In genomic region chrX:154396948-154397887, GRCh38 we compare ENCODE assay signal across 8 cellular contexts. TPM values are rescaled to one million over a fixed set of nuclear protein-coding genes. Genes with fewer than 3 reads are reported as not detected.
A peak's percentile ranks its signal among the peaks of the same experiment; 100 is the strongest.
DNase-seq lines count a peak whose midpoint lies in the region; ATAC-seq and TF ChIP-seq lines count a peak whose summit lies in the region.

No MANE protein-coding gene starts in this region.

- peak overlapping the region; percentile 98 for H3K4me3 Mint-ChIP-seq in activated CD4-positive, alpha-beta memory T cell treated with anti-CD3 and anti-CD28 coated beads, Interleukin-2, amount 10 ng/mL, durations not matched to agents 7 days and 5 days

- H3K9me3 ChIP-seq in muscle layer of duodenum (ENCODE audit: control insufficient read depth in 1 of 2, low read length in 2 of 2) (no peaks in the 10 kb centered on the region), stomach smooth muscle (ENCODE audit: control insufficient read depth in 2 of 2, low read length in 2 of 2) (no peaks in the 10 kb centered on the region)

- no peak for TF ChIP-seq CTCF in AG04449 (IDR thresholded peaks at IDR 0.05; ENCODE audit: insufficient read depth, low read length, missing control alignments)
- no peak for TF ChIP-seq CTCF in epithelial cell of proximal tubule (conservative IDR thresholded peaks at IDR 0.05; ENCODE audit: low read depth, low read length)

- H3K9me3 Mint-ChIP-seq in activated CD4-positive, alpha-beta memory T cell treated with anti-CD3 and anti-CD28 coated beads, Interleukin-2, amount 10 ng/mL, durations not matched to agents 7 days and 5 days = no peaks in the 10 kb centered on the region

- CTCF ChIA-PET in AG04449 (lab: Yijun Ruan, JAX) = interaction anchor here (1.6 to 2.8 kb wide), 2 partner anchors 11 to 23 kb away, joined by 4 to 12 read pairs; partner anchors contain the start of genes DNASE1L1 and FLNA
- CTCF ChIA-PET in activated CD4-positive, alpha-beta memory T cell treated with anti-CD3 and anti-CD28 coated beads, Interleukin-2, amount 10 ng/mL, durations not matched to agents 7 days and 5 days (lab: Charles Lee) = interaction anchor here (1.1 to 1.2 kb wide), 2 partner anchors 13 to 32 kb away, joined by 3 to 5 read pairs; partner anchors contain the start of gene ATP6AP1

- H3K36me3 ChIP-seq in muscle layer of duodenum (ENCODE audit: control insufficient read depth in 1 of 2, insufficient read depth in 2 of 2, low read length in 2 of 2) (peaks cover 12 to 21% of the 10 kb centered on the region in 2 donors), stomach smooth muscle (ENCODE audit: control insufficient read depth in 2 of 2, insufficient read depth in 2 of 2, low read length in 2 of 2) (peaks cover 11 to 12% of the 10 kb centered on the region in 2 donors)

- H3K36me3 Mint-ChIP-seq in activated CD4-positive, alpha-beta memory T cell treated with anti-CD3 and anti-CD28 coated beads, Interleukin-2, amount 10 ng/mL, durations not matched to agents 7 days and 5 days (ENCODE audit: low read depth) = peaks cover 37% of the 10 kb centered on the region

- H3K4me1 Mint-ChIP-seq in activated CD4-positive, alpha-beta memory T cell treated with anti-CD3 and anti-CD28 coated beads, Interleukin-2, amount 10 ng/mL, durations not matched to agents 7 days and 5 days = peaks cover 16% of the 10 kb centered on the region

- H3K27ac Mint-ChIP-seq in activated CD4-positive, alpha-beta memory T cell treated with anti-CD3 and anti-CD28 coated beads, Interleukin-2, amount 10 ng/mL, durations not matched to agents 7 days and 5 days = peak overlapping the region; percentile 100

- DNase-seq in AG04449 (ENCODE audit: low read depth, low spot score) (no peak), NCI-H226 (peak; percentile 69), epithelial cell of proximal tubule (ENCODE audit: low read depth) (no peak)
- DNase-seq in activated CD4-positive, alpha-beta memory T cell treated with anti-CD3 and anti-CD28 coated beads, Interleukin-2, amount 10 ng/mL, durations not matched to agents 7 days and 5 days = peak; percentile 64

- H3K27ac ChIP-seq in muscle layer of duodenum (ENCODE audit: low read length) (peak overlapping the region; percentile 96), stomach smooth muscle (ENCODE audit: low read length) (peak overlapping the region; percentile 96)

- H3K27me3 ChIP-seq in muscle layer of duodenum (ENCODE audit: low read depth, low read length) (no peaks in the 10 kb centered on the region), stomach smooth muscle (ENCODE audit: control insufficient read depth in 1 of 2, insufficient read depth in 2 of 2, low read length in 2 of 2) (no peaks in the 10 kb centered on the region)

- ATAC-seq in GM18517 (IDR thresholded peaks at IDR 0.05; ENCODE audit: unreplicated experiment) (peak; percentile 33), HG03039 (IDR thresholded peaks at IDR 0.05; ENCODE audit: unreplicated experiment) (peak; percentile 49)

- peak overlapping the region; percentile 83 to 92 for H3K9ac ChIP-seq in stomach smooth muscle (ENCODE audit: low read length in 2 of 2)

- H3K4me3 ChIP-seq in AG04449 (ENCODE audit: low read depth, low read length) = peak overlapping the region; percentile 58
- H3K4me3 ChIP-seq in epithelial cell of proximal tubule (ENCODE audit: low read depth, low read length) = peak overlapping the region; percentile 84
- peak overlapping the region; percentile 57 to 70 for H3K4me3 ChIP-seq in muscle layer of duodenum (ENCODE audit: low read depth in 1 of 2, low read length in 2 of 2)
- H3K4me3 ChIP-seq in stomach smooth muscle (ENCODE audit: low read length in 2 of 2) = peak overlapping the region; percentile 69 to 89

- H3K4me1 ChIP-seq in muscle layer of duodenum (ENCODE audit: control insufficient read depth in 1 of 2, insufficient read depth in 2 of 2, low read length in 2 of 2) = peaks cover 2 to 12% of the 10 kb centered on the region in 2 donors
- peaks cover 16% of the 10 kb centered on the region for H3K4me1 ChIP-seq in stomach smooth muscle (ENCODE audit: control insufficient read depth, insufficient read depth, low read length)

- no peaks in the 10 kb centered on the region for H3K27me3 Mint-ChIP-seq in activated CD4-positive, alpha-beta memory T cell treated with anti-CD3 and anti-CD28 coated beads, Interleukin-2, amount 10 ng/mL, durations not matched to agents 7 days and 5 days

- POLR2A ChIA-PET in AG04449 (lab: Yijun Ruan, JAX) = interaction anchor here (0.9 to 1.5 kb wide), 8 partner anchors 12 to 150 kb away, joined by 3 to 10 read pairs (median 4); partner anchors contain the start of genes ATP6AP1, DNASE1L1, IKBKG and SLC10A3
- POLR2A ChIA-PET in activated CD4-positive, alpha-beta memory T cell treated with anti-CD3 and anti-CD28 coated beads, Interleukin-2, amount 10 ng/mL, durations not matched to agents 7 days and 5 days (lab: Charles Lee) = interaction anchor here (0.6 to 7.2 kb wide), 28 partner anchors 14 to 474 kb away, joined by 3 to 103 read pairs (median 8); partner anchors contain the start of genes ATP6AP1, DNASE1L1, EMD and G6PD

RNA-seq across cellular contexts. Expression of gene RPL10, which starts 1.0 kb away (rescaled TPM):
- total RNA-seq in activated CD4-positive, alpha-beta memory T cell treated with anti-CD3 and anti-CD28 coated beads, Interleukin-2, amount 10 ng/mL, durations not matched to agents 7 days and 5 days = 1,000 to 10,000 TPM; 2,958 to 2,962 TPM
- total RNA-seq in epithelial cell of proximal tubule = 5,736 and 6,055 TPM in 2 replicates

RNA-seq across cellular contexts. Expression of gene DNASE1L1, which starts 11.8 kb away (rescaled TPM):
- total RNA-seq in activated CD4-positive, alpha-beta memory T cell treated with anti-CD3 and anti-CD28 coated beads, Interleukin-2, amount 10 ng/mL, durations not matched to agents 7 days and 5 days = 10 to 100 TPM; 23.3 to 23.7 TPM
- 20.7 and 27.7 TPM in 2 replicates for total RNA-seq in epithelial cell of proximal tubule

RNA-seq across cellular contexts. Expression of gene TAFAZZIN, which starts 14.1 kb away (rescaled TPM):
- total RNA-seq in activated CD4-positive, alpha-beta memory T cell treated with anti-CD3 and anti-CD28 coated beads, Interleukin-2, amount 10 ng/mL, durations not matched to agents 7 days and 5 days = 10 to 100 TPM; 93.7 to 93.9 TPM
- 33.6 and 55.8 TPM in 2 replicates for total RNA-seq in epithelial cell of proximal tubule

RNA-seq across cellular contexts. Expression of gene EMD, which starts 18.1 kb away (rescaled TPM):
- 10 to 100 TPM; 65.5 to 66.0 TPM for total RNA-seq in activated CD4-positive, alpha-beta memory T cell treated with anti-CD3 and anti-CD28 coated beads, Interleukin-2, amount 10 ng/mL, durations not matched to agents 7 days and 5 days
- 50.7 and 63.0 TPM in 2 replicates for total RNA-seq in epithelial cell of proximal tubule

RNA-seq across cellular contexts. Expression of gene FLNA, which starts 22.8 kb away (rescaled TPM):
- 1,000 to 10,000 TPM; 1,571 to 1,579 TPM for total RNA-seq in activated CD4-positive, alpha-beta memory T cell treated with anti-CD3 and anti-CD28 coated beads, Interleukin-2, amount 10 ng/mL, durations not matched to agents 7 days and 5 days
- 953 and 1,430 TPM in 2 replicates for total RNA-seq in epithelial cell of proximal tubule

Comparison
In these comparisons a context has a peak if more than half of its experiments do, and no peak if none do; other contexts are left out.
1. DNase-seq: peak in NCI-H226 (single experiment) and activated CD4-positive, alpha-beta memory T cell treated with anti-CD3 and anti-CD28 coated beads, Interleukin-2, amount 10 ng/mL, durations not matched to agents 7 days and 5 days (single experiment); none in AG04449 (single experiment) and epithelial cell of proximal tubule (single experiment).
2. Peak in every context shown above with its lines, with median percentiles within 50 percentile points of each other: H3K4me3 ChIP-seq.